Comparison of ENCODE assay signal across 16 cellular contexts in the genomic region with DNA sequence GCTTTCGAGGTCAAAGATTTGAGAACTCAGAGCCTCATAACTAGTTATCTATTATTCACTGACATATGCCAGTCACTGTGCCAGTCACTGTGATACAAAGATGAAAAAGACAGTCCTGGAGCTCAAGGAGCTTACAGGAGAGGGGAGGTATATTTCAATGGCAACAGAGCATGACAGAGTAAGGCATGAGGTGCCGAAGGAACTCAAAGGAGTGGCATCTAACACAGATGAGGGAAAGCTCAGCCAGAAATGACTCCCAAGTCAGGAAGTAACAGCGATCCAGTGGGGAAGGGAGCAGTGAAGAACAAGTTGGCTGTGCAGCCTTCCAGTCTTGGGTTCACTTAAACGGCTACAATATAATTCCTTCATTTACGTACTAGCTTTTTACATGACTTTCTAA. TPM values are rescaled to one million over a fixed set of nuclear protein-coding genes. Genes with fewer than 3 reads are reported as not detected.
A peak's percentile ranks its signal among the peaks of the same experiment; 100 is the strongest.
DNase-seq lines count a peak whose midpoint lies in the region; FAIRE-seq and TF ChIP-seq lines count a peak whose summit lies in the region.
"Had no signal": no experiment of that assay in that cellular context is flagged by ENCODE, and none has a peak within 500 bp of the region (broad histone marks: within the 10 kb centered on the region; RNA-seq: fewer than 3 reads in every experiment).

No MANE protein-coding gene starts in this region.

- H3K27me3 ChIP-seq in MM.1S (replicated peaks; ENCODE audit: insufficient read depth, low read length) (no peaks in the 10 kb centered on the region), H1 (replicated peaks in 1 of 4; ENCODE audit: control insufficient read depth in 3 of 4, extremely low read depth in 1 of 4, insufficient read depth in 3 of 4, low read length in 3 of 4) (no peaks in the 10 kb centered on the region)
- H3K27me3 ChIP-seq: heart right ventricle had no signal

- H2BK12ac ChIP-seq in H1 (ENCODE audit: low read depth, low read length): no peak overlapping the region

- H3K4me1 Mint-ChIP-seq in nephron progenitor cell (peaks cover 36% of the 10 kb centered on the region), endothelial cell (ENCODE audit: unreplicated experiment) (peaks cover 4% of the 10 kb centered on the region)

- H3K9ac ChIP-seq in MM.1S (ENCODE audit: low read length) (no peak overlapping the region), H1 (replicated peaks in 1 of 4; ENCODE audit: extremely low read depth in 1 of 4, low read depth in 3 of 4, low read length in 3 of 4) (no peak overlapping the region)

- TF ChIP-seq CTCF in MM.1S (IDR thresholded peaks at IDR 0.05; ENCODE audit: low read length): no peak
- TF ChIP-seq CTCF in H1 (IDR thresholded peaks at IDR 0.05; ENCODE audit: control extremely low read depth in 1 of 3, insufficient read depth in 1 of 3, low read depth in 1 of 3, low read length in 3 of 3): no peak
- TF ChIP-seq CTCF in nephron progenitor cell (IDR thresholded peaks at IDR 0.05): no peak
- no peak for TF ChIP-seq CTCF in GM10266 (IDR thresholded peaks at IDR 0.05; ENCODE audit: control insufficient read depth, insufficient read depth, low read depth, missing control alignments)
- no peak for TF ChIP-seq CTCF in endothelial cell (IDR thresholded peaks at IDR 0.05; ENCODE audit: unreplicated experiment)
- TF ChIP-seq CTCF in GM13976 (IDR thresholded peaks at IDR 0.05; ENCODE audit: borderline replicate concordance, control extremely low read depth, extremely low read depth, insufficient read depth, missing control alignments): no peak

- no peaks in the 10 kb centered on the region for H3K23me2 ChIP-seq in H1 (ENCODE audit: low read depth, low read length)

- H3K4me2 ChIP-seq in MM.1S (ENCODE audit: low read depth, low read length): no peak overlapping the region
- H3K4me2 ChIP-seq in H1 (ENCODE audit: insufficient read depth in 1 of 2, low read depth in 2 of 2, low read length in 2 of 2): peak overlapping the region; percentile 28 to 30; a peak in 3 of 4 replicates

- H4K5ac ChIP-seq in H1 (ENCODE audit: insufficient read length, low read depth, low read length): no peak overlapping the region

- H3K79me2 ChIP-seq in MM.1S (ENCODE audit: low read length): peaks cover 54% of the 10 kb centered on the region
- H3K79me2 ChIP-seq in H1 (ENCODE audit: control insufficient read depth in 1 of 2, insufficient read depth in 2 of 2, low read length in 2 of 2): no peaks in the 10 kb centered on the region

- POLR2A ChIA-PET in H1 (lab: Charles Lee; ENCODE audit: partially characterized antibody): interaction anchor here (0.6 kb wide), 1 partner anchor 68 kb away, joined by 3 read pairs; no protein-coding TSS in a partner anchor

- H4K91ac ChIP-seq in H1 (replicated peaks; ENCODE audit: insufficient read length, low read length): no peak overlapping the region

- H2AFZ ChIP-seq in MM.1S (ENCODE audit: low read length) (no peak overlapping the region), H1 (ENCODE audit: low read length) (no peak overlapping the region)

- H3K36me3 Mint-ChIP-seq in nephron progenitor cell (ENCODE audit: low read depth) (peaks cover 53% of the 10 kb centered on the region), endothelial cell (ENCODE audit: low read depth, unreplicated experiment) (peaks cover 20% of the 10 kb centered on the region)

- TF ChIP-seq RAD21 in H1 (IDR thresholded peaks at IDR 0.05 in 1 of 2, conservative IDR thresholded peaks at IDR 0.05 in 1 of 2; ENCODE audit: low read depth in 2 of 2, low read length in 2 of 2): no peak

- DNase-seq in Caki2 (ENCODE audit: low read depth): peak; percentile 27
- no peak for DNase-seq in MM.1S
- DNase-seq in H1 (ENCODE audit: low read depth in 1 of 2, low spot score in 2 of 2): no peak
- no peak for DNase-seq in nephron progenitor cell
- DNase-seq in GM10266 (ENCODE audit: extremely low spot score): no peak
- no peak for DNase-seq in endothelial cell (ENCODE audit: low spot score)
- no peak for DNase-seq in GM13976 (ENCODE audit: low spot score)
- no peak for DNase-seq in DMS114 treated with DMSO at 0.1 percent for 48 hours (lab: John Stamatoyannopoulos, UW; ENCODE audit: unreplicated experiment)
- DNase-seq: activated CD4-positive, alpha-beta T cell treated with anti-CD3 and anti-CD28 coated beads for 36 hours; activated effector memory CD4-positive, alpha-beta T cell treated with anti-CD3 and anti-CD28 coated beads, Interleukin-2, amount 50 U/mL, for 16 hours; CD4-positive, alpha-beta memory T cell; effector CD4-positive, alpha-beta T cell; heart right ventricle; retina; stimulated activated naive CD8-positive, alpha-beta T cell treated with anti-CD3 and anti-CD28 coated beads, Interleukin-15, Interleukin-2, amounts not matched to agents 100 U/mL and 50 U/mL, for 24 hours had no signal

- H3K4me3 ChIP-seq in MM.1S (ENCODE audit: low read length): no peak overlapping the region
- H3K4me3 ChIP-seq in H1 (ENCODE audit: extremely low read depth in 1 of 4, insufficient read depth in 2 of 4, low read depth in 3 of 4, low read length in 4 of 4): no peak overlapping the region
- H3K4me3 ChIP-seq: heart right ventricle had no signal

- no peaks in the 10 kb centered on the region for H3K9me2 ChIP-seq in MM.1S (replicated peaks; ENCODE audit: insufficient read depth, low read length)

- no peak overlapping the region for H2AK5ac ChIP-seq in H1 (ENCODE audit: low read depth, low read length)

- CTCF ChIA-PET in H1 (lab: Charles Lee; ENCODE audit: partially characterized antibody): interaction anchor here (0.8 to 1.1 kb wide), 2 partner anchors 124 to 399 kb away, joined by 3 read pairs; no protein-coding TSS in a partner anchor

- TF ChIP-seq POLR2A in H1 (IDR thresholded peaks at IDR 0.05; ENCODE audit: control extremely low read depth in 1 of 2, low read depth in 2 of 2, low read length in 2 of 2): no peak

- H3K27me3 Mint-ChIP-seq in nephron progenitor cell (ENCODE audit: low read depth, poor library complexity): peaks cover 5% of the 10 kb centered on the region
- peaks cover 1% of the 10 kb centered on the region for H3K27me3 Mint-ChIP-seq in endothelial cell (ENCODE audit: unreplicated experiment)
- H3K27me3 Mint-ChIP-seq: activated CD4-positive, alpha-beta T cell treated with anti-CD3 and anti-CD28 coated beads for 36 hours; CD4-positive, alpha-beta memory T cell; type B pancreatic cell had no signal

- H3K36me3 ChIP-seq in MM.1S (replicated peaks; ENCODE audit: insufficient read depth, low read length): peaks cover 9% of the 10 kb centered on the region; the same call in 1 of the 2 replicates
- no peaks in the 10 kb centered on the region; a peak in 1 of 8 replicates for H3K36me3 ChIP-seq in H1 (ENCODE audit: control insufficient read depth in 2 of 4, insufficient read depth in 4 of 4, low read length in 3 of 4)

- H2BK5ac ChIP-seq in H1 (ENCODE audit: low read depth, low read length): no peak overlapping the region

- peak; percentile 78 for FAIRE-seq in H1 (lab: Jason Lieb, UNC)

- no peaks in the 10 kb centered on the region; the same call in 1 of the 2 replicates for H4K20me1 ChIP-seq in MM.1S (ENCODE audit: insufficient read depth, low read length)
- H4K20me1 ChIP-seq in H1 (replicated peaks in 1 of 2; ENCODE audit: control insufficient read depth in 1 of 2, insufficient read depth in 2 of 2, low read length in 2 of 2): no peaks in the 10 kb centered on the region

- no peaks in the 10 kb centered on the region for H3K79me1 ChIP-seq in H1 (ENCODE audit: low read depth, low read length)

- WGBS in H1 (ENCODE audit: extremely low coverage in 1 of 2, insufficient coverage in 1 of 2, insufficient read length in 1 of 2, insufficient replicate concordance in 2 of 2, low coverage in 1 of 2, low lambda C conversion rate in 2 of 2, missing lambda C conversion rate in 1 of 2), 2 experiments: 71% methylated on average over 5 of the region's 5 CpGs; no CpG with 5 or more reads in 1 of the 2 experiments

- H3K4ac ChIP-seq in H1 (replicated peaks; ENCODE audit: insufficient read length, low read depth, low read length): no peak overlapping the region

- H3K18ac ChIP-seq in H1 (ENCODE audit: extremely low read depth, low read length): no peak overlapping the region

- H3K56ac ChIP-seq in H1 (replicated peaks; ENCODE audit: insufficient read length, low read depth, low read length): no peak overlapping the region

- H3K4me3 Mint-ChIP-seq in nephron progenitor cell (peak overlapping the region; percentile 30), endothelial cell (ENCODE audit: unreplicated experiment) (no peak overlapping the region)
- H3K4me3 Mint-ChIP-seq: activated CD4-positive, alpha-beta T cell treated with anti-CD3 and anti-CD28 coated beads for 36 hours; type B pancreatic cell had no signal

- peaks cover 6% of the 10 kb centered on the region; the same call in 1 of the 2 replicates for H3K4me1 ChIP-seq in MM.1S (ENCODE audit: low read length)
- H3K4me1 ChIP-seq in H1 (replicated peaks in 1 of 4; ENCODE audit: control insufficient read depth in 3 of 4, insufficient read depth in 4 of 4, low read length in 3 of 4): peaks cover 3 to 8% (median 6%) of the 10 kb centered on the region in 4 experiments; a peak in 6 of 7 replicates

- H3K9me3 Mint-ChIP-seq in nephron progenitor cell (peaks cover 38% of the 10 kb centered on the region), endothelial cell (ENCODE audit: unreplicated experiment) (peaks cover 5% of the 10 kb centered on the region)
- H3K9me3 Mint-ChIP-seq: type B pancreatic cell had no signal

- H3F3A ChIP-seq in MM.1S (ENCODE audit: insufficient read depth, low read length): no peaks in the 10 kb centered on the region

- H3K23ac ChIP-seq in H1 (ENCODE audit: insufficient read length): no peak overlapping the region

- in situ Hi-C loops in Caki2 (cut with HindIII; ENCODE audit: low pct_unique_long_range_greater_than_20kb, low sequenced_read_pairs) (no loop called here), GM13976 (cut with MboI; ENCODE audit: low sequenced_read_pairs, unreplicated experiment) (no loop called here)

- H3K27ac Mint-ChIP-seq in nephron progenitor cell (peak overlapping the region; percentile 94), endothelial cell (ENCODE audit: unreplicated experiment) (no peak overlapping the region)
- H3K27ac Mint-ChIP-seq: activated CD4-positive, alpha-beta T cell treated with anti-CD3 and anti-CD28 coated beads for 36 hours had no signal

- H2BK20ac ChIP-seq in H1 (ENCODE audit: low read length): 0 out of 2 replicates have a peak overlapping the region, but pooled peaks have one; percentile 40

- H3K14ac ChIP-seq in H1 (ENCODE audit: insufficient read length): no peak overlapping the region

- H2BK15ac ChIP-seq in H1 (ENCODE audit: low read length): no peak overlapping the region

- TF ChIP-seq EP300 in H1 (IDR thresholded peaks at IDR 0.05; ENCODE audit: borderline replicate concordance in 1 of 2, low read depth in 2 of 2, low read length in 2 of 2): no peak

- H3K9me3 ChIP-seq in MM.1S (replicated peaks; ENCODE audit: insufficient read depth, low read length) (no peaks in the 10 kb centered on the region), H1 (ENCODE audit: insufficient read depth in 2 of 2, low read depth in 1 of 2, low read length in 1 of 2) (no peaks in the 10 kb centered on the region)

- H2BK120ac ChIP-seq in H1 (replicated peaks; ENCODE audit: low read depth, low read length): no peak overlapping the region

- no peak overlapping the region for H4K8ac ChIP-seq in H1 (ENCODE audit: extremely low read depth, insufficient read depth, low read length)

- H3K27ac ChIP-seq in MM.1S (ENCODE audit: low read length): peak overlapping the region; percentile 21; the same call in 1 of the 2 replicates
- no peak overlapping the region for H3K27ac ChIP-seq in H1 (ENCODE audit: low read depth, low read length)
- H3K27ac ChIP-seq: heart right ventricle had no signal

RNA-seq across cellular contexts. Expression of a gene that starts 46.6 kb away (rescaled TPM):
- 3.7 and 14.4 TPM in 2 replicates for total RNA-seq in Caki2 (2014; rRNA removed; shearing (Covaris generic); ENCODE audit: low replicate concordance)
- total RNA-seq in H1 (2021; fragmentation: NEBNext Ultra II Directional; extraction: Animal tissue kit (Norgen Biotek cat#: 25700)): 13.5 and 13.9 TPM in 2 replicates
- 16.8 and 22.1 TPM in 2 replicates for polyA plus RNA-seq in H1 (2011; rRNA removed)
- 16.9 TPM for polyA plus RNA-seq in H1 (2011; cell fraction: cytosol; rRNA removed)
- polyA plus RNA-seq in H1 (2011; cell fraction: nucleus; rRNA removed): 21.6 TPM
- polyA plus RNA-seq in H1 (2012, experiment 1 of 2): 12.6 to 16.3 TPM (median 14.1 TPM) in 4 replicates
- polyA plus RNA-seq in H1 (2012, experiment 2 of 2): 11.7 TPM
- 7.4 TPM for polyA plus RNA-seq in H1 (2013, experiment 1 of 2)
- 7.9 TPM for polyA plus RNA-seq in H1 (2013, experiment 2 of 2)
- polyA minus RNA-seq in H1 (2011; rRNA and poly(A)+ RNA removed): 10.5 and 13.8 TPM in 2 replicates
- polyA minus RNA-seq in H1 (2011; cell fraction: cytosol; rRNA and poly(A)+ RNA removed): 8.7 TPM
- polyA minus RNA-seq in H1 (2011; cell fraction: nucleus; rRNA and poly(A)+ RNA removed): 15.4 TPM
- total RNA-seq in endothelial cell (ENCODE audit: unreplicated experiment): 19.3 TPM
